ENCODE assay signal across 1 cellular context in the genomic region with DNA sequence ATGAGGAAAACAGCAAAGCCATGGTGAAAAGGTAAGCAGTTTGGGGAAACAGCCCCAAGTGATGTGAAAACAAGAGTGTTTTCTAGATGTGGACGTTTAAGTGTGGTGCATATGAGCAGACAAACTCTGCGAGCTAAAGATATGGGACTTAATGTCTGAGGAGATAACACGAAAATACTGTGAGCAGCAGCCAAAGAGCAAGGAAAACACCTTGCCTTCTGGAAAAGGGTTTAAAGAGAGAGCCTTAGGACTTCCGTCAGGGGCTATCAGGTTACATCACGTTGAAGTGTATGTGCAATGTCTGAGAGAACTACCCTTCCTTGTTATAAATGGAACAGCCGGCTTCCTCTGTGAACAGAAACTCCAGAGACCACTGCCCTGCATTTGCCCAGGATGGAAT.
TF ChIP-seq lines count a peak whose summit lies in the region.

No MANE protein-coding gene starts in this region.

TF ChIP-seq in GM23338, 12 proteins besides CTCF, POLR2A, EP300 and RAD21 (continued from another document):
- TF ChIP-seq, protein P1, sequence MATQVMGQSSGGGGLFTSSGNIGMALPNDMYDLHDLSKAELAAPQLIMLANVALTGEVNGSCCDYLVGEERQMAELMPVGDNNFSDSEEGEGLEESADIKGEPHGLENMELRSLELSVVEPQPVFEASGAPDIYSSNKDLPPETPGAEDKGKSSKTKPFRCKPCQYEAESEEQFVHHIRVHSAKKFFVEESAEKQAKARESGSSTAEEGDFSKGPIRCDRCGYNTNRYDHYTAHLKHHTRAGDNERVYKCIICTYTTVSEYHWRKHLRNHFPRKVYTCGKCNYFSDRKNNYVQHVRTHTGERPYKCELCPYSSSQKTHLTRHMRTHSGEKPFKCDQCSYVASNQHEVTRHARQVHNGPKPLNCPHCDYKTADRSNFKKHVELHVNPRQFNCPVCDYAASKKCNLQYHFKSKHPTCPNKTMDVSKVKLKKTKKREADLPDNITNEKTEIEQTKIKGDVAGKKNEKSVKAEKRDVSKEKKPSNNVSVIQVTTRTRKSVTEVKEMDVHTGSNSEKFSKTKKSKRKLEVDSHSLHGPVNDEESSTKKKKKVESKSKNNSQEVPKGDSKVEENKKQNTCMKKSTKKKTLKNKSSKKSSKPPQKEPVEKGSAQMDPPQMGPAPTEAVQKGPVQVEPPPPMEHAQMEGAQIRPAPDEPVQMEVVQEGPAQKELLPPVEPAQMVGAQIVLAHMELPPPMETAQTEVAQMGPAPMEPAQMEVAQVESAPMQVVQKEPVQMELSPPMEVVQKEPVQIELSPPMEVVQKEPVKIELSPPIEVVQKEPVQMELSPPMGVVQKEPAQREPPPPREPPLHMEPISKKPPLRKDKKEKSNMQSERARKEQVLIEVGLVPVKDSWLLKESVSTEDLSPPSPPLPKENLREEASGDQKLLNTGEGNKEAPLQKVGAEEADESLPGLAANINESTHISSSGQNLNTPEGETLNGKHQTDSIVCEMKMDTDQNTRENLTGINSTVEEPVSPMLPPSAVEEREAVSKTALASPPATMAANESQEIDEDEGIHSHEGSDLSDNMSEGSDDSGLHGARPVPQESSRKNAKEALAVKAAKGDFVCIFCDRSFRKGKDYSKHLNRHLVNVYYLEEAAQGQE (IDR thresholded peaks at IDR 0.05; ENCODE audit: unreplicated experiment), result no peak
- TF ChIP-seq ZNF114 (CRISPR knock-in tag; IDR thresholded peaks at IDR 0.05) (no peak), JUNB (IDR thresholded peaks at IDR 0.05; ENCODE audit: unreplicated experiment) (no peak), NANOG (IDR thresholded peaks at IDR 0.05; ENCODE audit: borderline replicate concordance) (no peak)
